ENCODE assay signal across 9 cellular contexts in genomic region chr5:125326114-125326513, GRCh38.
A peak's percentile ranks its signal among the peaks of the same experiment; 100 is the strongest.
DNase-seq lines count a peak whose midpoint lies in the region; FAIRE-seq and TF ChIP-seq lines count a peak whose summit lies in the region.
"Had no signal": no experiment of that assay in that cellular context is flagged by ENCODE, and none has a peak within 500 bp of the region (broad histone marks: within the 10 kb centered on the region; RNA-seq: fewer than 3 reads in every experiment).

No MANE protein-coding gene starts in this region.

- H3K27ac Mint-ChIP-seq in activated T-helper 2 cell treated with anti-CD3 and anti-CD28 coated beads, Interferon-gamma antibody, Interleukin-2, Interleukin-4, amounts not matched to agents 10 μg/mL and 5 μg/mL and 100 μg/mL, durations not matched to agents 14 hours and 24 hours and 36 hours = no peak overlapping the region
- H3K27ac Mint-ChIP-seq in osteocyte (ENCODE audit: unreplicated experiment) = no peak overlapping the region
- H3K27ac Mint-ChIP-seq: activated naive CD8-positive, alpha-beta T cell had no signal

- peaks cover 4% of the 10 kb centered on the region for H3K9me3 Mint-ChIP-seq in activated T-helper 2 cell treated with anti-CD3 and anti-CD28 coated beads, Interferon-gamma antibody, Interleukin-2, Interleukin-4, amounts not matched to agents 10 μg/mL and 5 μg/mL and 100 μg/mL, durations not matched to agents 14 hours and 24 hours and 36 hours
- H3K9me3 Mint-ChIP-seq in osteocyte (ENCODE audit: unreplicated experiment) = peaks cover 4% of the 10 kb centered on the region

- TF ChIP-seq CTCF in GM13976 (IDR thresholded peaks at IDR 0.05; ENCODE audit: borderline replicate concordance, control extremely low read depth, extremely low read depth, insufficient read depth, missing control alignments) = no peak
- TF ChIP-seq CTCF in osteocyte (IDR thresholded peaks at IDR 0.05) = no peak

- in situ Hi-C loops in GM13976 (cut with MboI; ENCODE audit: low sequenced_read_pairs, unreplicated experiment) = no loop called here

- no peaks in the 10 kb centered on the region for H3K27me3 Mint-ChIP-seq in activated T-helper 2 cell treated with anti-CD3 and anti-CD28 coated beads, Interferon-gamma antibody, Interleukin-2, Interleukin-4, amounts not matched to agents 10 μg/mL and 5 μg/mL and 100 μg/mL, durations not matched to agents 14 hours and 24 hours and 36 hours (ENCODE audit: low read depth)
- H3K27me3 Mint-ChIP-seq in osteocyte (ENCODE audit: unreplicated experiment) = no peaks in the 10 kb centered on the region
- H3K27me3 Mint-ChIP-seq: activated naive CD8-positive, alpha-beta T cell had no signal

- no peak overlapping the region for H3K4me3 Mint-ChIP-seq in activated T-helper 2 cell treated with anti-CD3 and anti-CD28 coated beads, Interferon-gamma antibody, Interleukin-2, Interleukin-4, amounts not matched to agents 10 μg/mL and 5 μg/mL and 100 μg/mL, durations not matched to agents 14 hours and 24 hours and 36 hours (ENCODE audit: low read depth)
- H3K4me3 Mint-ChIP-seq in osteocyte (ENCODE audit: unreplicated experiment) = no peak overlapping the region
- H3K4me3 Mint-ChIP-seq: activated naive CD8-positive, alpha-beta T cell had no signal

- DNase-seq in COR-L47 (lab: John Stamatoyannopoulos, UW) (peak; percentile 94), M059J (ENCODE audit: low read depth) (peak; percentile 94), SK-N-DZ (ENCODE audit: low spot score) (peak; percentile 99), GM13976 (ENCODE audit: low spot score) (no peak), osteocyte (ENCODE audit: extremely low spot score, unreplicated experiment) (no peak), GM19239 (ENCODE audit: insufficient read length, low spot score) (no peak)
- no peak for DNase-seq in activated T-helper 2 cell treated with anti-CD3 and anti-CD28 coated beads, Interferon-gamma antibody, Interleukin-2, Interleukin-4, amounts not matched to agents 10 μg/mL and 5 μg/mL and 100 μg/mL, durations not matched to agents 14 hours and 24 hours and 36 hours (ENCODE audit: low spot score)

- FAIRE-seq in islet of Langerhans (lab: Jason Lieb, UNC) (peak; percentile 99), GM19239 (lab: Jason Lieb, UNC) (no peak)

- H3K36me3 Mint-ChIP-seq in activated T-helper 2 cell treated with anti-CD3 and anti-CD28 coated beads, Interferon-gamma antibody, Interleukin-2, Interleukin-4, amounts not matched to agents 10 μg/mL and 5 μg/mL and 100 μg/mL, durations not matched to agents 14 hours and 24 hours and 36 hours (ENCODE audit: low read depth) = no peaks in the 10 kb centered on the region
- H3K36me3 Mint-ChIP-seq in osteocyte (ENCODE audit: unreplicated experiment) = no peaks in the 10 kb centered on the region
- H3K36me3 Mint-ChIP-seq: activated naive CD8-positive, alpha-beta T cell had no signal

- no peaks in the 10 kb centered on the region for H3K4me1 Mint-ChIP-seq in activated T-helper 2 cell treated with anti-CD3 and anti-CD28 coated beads, Interferon-gamma antibody, Interleukin-2, Interleukin-4, amounts not matched to agents 10 μg/mL and 5 μg/mL and 100 μg/mL, durations not matched to agents 14 hours and 24 hours and 36 hours (ENCODE audit: low read depth)
- peaks cover 17% of the 10 kb centered on the region for H3K4me1 Mint-ChIP-seq in osteocyte (ENCODE audit: unreplicated experiment)

- intact Hi-C loops in activated T-helper 2 cell treated with anti-CD3 and anti-CD28 coated beads, Interferon-gamma antibody, Interleukin-2, Interleukin-4, amounts not matched to agents 10 μg/mL and 5 μg/mL and 100 μg/mL, durations not matched to agents 14 hours and 24 hours and 36 hours (cut with micrococcal nuclease) = no loop called here

Comparison
In these comparisons a context has a peak if more than half of its experiments do, and no peak if none do; other contexts are left out.
1. DNase-seq: peak in COR-L47 (single experiment), M059J (single experiment) and SK-N-DZ (single experiment); none in GM13976 (single experiment), activated T-helper 2 cell treated with anti-CD3 and anti-CD28 coated beads, Interferon-gamma antibody, Interleukin-2, Interleukin-4, amounts not matched to agents 10 μg/mL and 5 μg/mL and 100 μg/mL, durations not matched to agents 14 hours and 24 hours and 36 hours (single experiment), osteocyte (single experiment) and GM19239 (single experiment).